Comparison of ENCODE assay signal across 16 cellular contexts in the genomic region with DNA sequence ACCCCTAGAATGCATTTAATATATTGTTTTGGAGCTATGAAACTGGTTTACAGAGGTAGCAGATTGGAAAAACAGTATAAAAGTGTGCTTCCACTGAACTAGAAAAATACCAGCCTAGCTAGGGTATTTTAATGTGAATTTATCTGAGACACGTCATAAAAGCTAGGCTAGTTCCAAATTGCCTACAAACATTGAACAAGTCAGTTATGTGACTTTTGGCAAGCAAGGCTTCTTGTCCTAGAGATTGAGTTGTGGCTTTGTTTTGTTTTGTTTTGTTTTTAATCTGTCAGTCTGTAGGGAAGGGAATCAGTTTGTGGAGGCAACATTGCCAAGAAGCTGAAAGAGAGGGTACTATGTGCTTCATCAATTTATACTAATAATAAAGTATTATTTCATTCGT.
"Had no signal": no experiment of that assay in that cellular context is flagged by ENCODE, and none has a peak within 500 bp of the region (broad histone marks: within the 10 kb centered on the region; RNA-seq: fewer than 3 reads in every experiment).

No MANE protein-coding gene starts in this region.

- H3K36me3 ChIP-seq: adrenal gland, prostate gland, right lobe of liver had no signal

- H3K9me3 Mint-ChIP-seq: T-helper 1 cell treated with Interleukin-12 subunit alpha and Interleukin-12 subunit beta and Interleukin-4 antibody, amounts not matched to agents 30 μg/mL and 1 μg/mL, for 36 hours had no signal

- ATAC-seq: body of pancreas, esophagus mucosa, foreskin keratinocyte, left ventricle myocardium superior, right lobe of liver had no signal

- H3K4me3 Mint-ChIP-seq: T-helper 1 cell treated with Interleukin-12 subunit alpha and Interleukin-12 subunit beta and Interleukin-4 antibody, amounts not matched to agents 30 μg/mL and 1 μg/mL, for 36 hours had no signal

- H3K27me3 ChIP-seq: adrenal gland, body of pancreas, foreskin keratinocyte, right lobe of liver had no signal

- H3K27ac Mint-ChIP-seq: T-helper 1 cell treated with Interleukin-12 subunit alpha and Interleukin-12 subunit beta and Interleukin-4 antibody, amounts not matched to agents 30 μg/mL and 1 μg/mL, for 36 hours had no signal

- DNase-seq: activated CD4-positive, CD25-positive, alpha-beta regulatory T cell; activated naive CD4-positive, alpha-beta T cell treated with anti-CD3 and anti-CD28 coated beads, Interleukin-2, amount 50 U/mL, for 16 hours; activated T-cell treated with anti-CD3 and anti-CD28 coated beads, Interleukin-2, amount 50 U/mL, for 1 hour; adrenal gland; body of pancreas; foreskin keratinocyte; kidney; left ventricle myocardium superior; mesendoderm; right lobe of liver; stimulated activated CD4-positive, alpha-beta T cell treated with anti-CD3 and anti-CD28 coated beads, Interleukin-2, amount 100 ng/mL, for 24 hours; stimulated activated naive CD4-positive, alpha-beta T cell treated with Interleukin-2 at 50 U/mL for 16 hours had no signal

- H3K4me3 ChIP-seq: adrenal gland, body of pancreas, prostate gland, right lobe of liver had no signal

- H3K27ac ChIP-seq: adrenal gland, foreskin keratinocyte, prostate gland, right lobe of liver had no signal

- FAIRE-seq: kidney, urothelium cell line had no signal

- H3K9me3 ChIP-seq: adrenal gland, body of pancreas, prostate gland, right lobe of liver had no signal

- H3K4me1 ChIP-seq: prostate gland, right lobe of liver had no signal
